Comparison of ENCODE assay signal across 8 cellular contexts in genomic region chr2:224909885-224910517, GRCh38.
A peak's percentile ranks its signal among the peaks of the same experiment; 100 is the strongest.
DNase-seq lines count a peak whose midpoint lies in the region; ATAC-seq and TF ChIP-seq lines count a peak whose summit lies in the region.

No MANE protein-coding gene starts in this region.

- H3K9ac ChIP-seq in neural cell (ENCODE audit: low read length) = no peak overlapping the region

- H3K4me1 ChIP-seq in esophagus muscularis mucosa = peaks cover 8 to 13% (median 11%) of the 10 kb centered on the region in 4 donors

- TF ChIP-seq RAD21 in neural cell (conservative IDR thresholded peaks at IDR 0.05) = no peak

- TF ChIP-seq EP300 in esophagus muscularis mucosa (IDR thresholded peaks at IDR 0.05) (no peak), neural cell (conservative IDR thresholded peaks at IDR 0.05; ENCODE audit: poor library complexity, severe bottlenecking) (no peak)

- no peak overlapping the region for H2AFZ ChIP-seq in neural cell (ENCODE audit: low read depth, low read length)

- H3K9me3 ChIP-seq in esophagus muscularis mucosa (no peaks in the 10 kb centered on the region), neural cell (ENCODE audit: low read length) (no peaks in the 10 kb centered on the region)

- intact Hi-C loops in esophagus muscularis mucosa (cut with DNase I) = no loop called here

- H3K4me2 ChIP-seq in neural cell (ENCODE audit: low read length) = peak overlapping the region; percentile 36

- peak; percentile 7 for DNase-seq in NCI-H1105 treated with DMSO at 0.1 percent for 48 hours (lab: John Stamatoyannopoulos, UW)
- DNase-seq in NCI-H1105 (lab: John Stamatoyannopoulos, UW) = no peak
- peak; percentile 89 for DNase-seq in SK-MEL-5 (ENCODE audit: low read depth, low spot score)
- no peak for DNase-seq in esophagus muscularis mucosa (ENCODE audit: extremely low spot score)
- DNase-seq in RKO (ENCODE audit: low spot score) = no peak
- no peak for DNase-seq in NK-92 (lab: John Stamatoyannopoulos, UW; ENCODE audit: unreplicated experiment)

- no peaks in the 10 kb centered on the region for H3F3A ChIP-seq in neural cell (ENCODE audit: insufficient read depth, low read length, poor library complexity, severe bottlenecking)

- H3K79me2 ChIP-seq in neural cell (replicated peaks; ENCODE audit: insufficient read depth, low read length) = no peaks in the 10 kb centered on the region

- 24% methylated on average over 5 of the region's 5 CpGs for WGBS in esophagus muscularis mucosa

- H3K27me3 ChIP-seq in esophagus muscularis mucosa (no peaks in the 10 kb centered on the region), neural cell (ENCODE audit: insufficient read depth, low read depth, low read length) (no peaks in the 10 kb centered on the region)

- in situ Hi-C loops in SK-MEL-5 (cut with HindIII; ENCODE audit: low pct_unique_long_range_greater_than_20kb, low sequenced_read_pairs) = no loop called here

- TF ChIP-seq CTCF in esophagus muscularis mucosa (IDR thresholded peaks at IDR 0.05) = no peak
- no peak for TF ChIP-seq CTCF in neural cell (IDR thresholded peaks at IDR 0.05; ENCODE audit: poor library complexity, severe bottlenecking)

- peak; percentile 68 for ATAC-seq in HG03378 (IDR thresholded peaks at IDR 0.05; ENCODE audit: unreplicated experiment)

- no peaks in the 10 kb centered on the region for H3K36me3 ChIP-seq in esophagus muscularis mucosa
- no peaks in the 10 kb centered on the region for H3K36me3 ChIP-seq in neural cell (ENCODE audit: insufficient read depth, low read length)

- no peak for TF ChIP-seq POLR2A in esophagus muscularis mucosa (IDR thresholded peaks at IDR 0.05; ENCODE audit: low read depth)

- no peaks in the 10 kb centered on the region for H4K20me1 ChIP-seq in neural cell (ENCODE audit: insufficient read depth)

- H3K9me2 ChIP-seq in neural cell (ENCODE audit: insufficient read depth, low read length) = no peaks in the 10 kb centered on the region

- H3K4me3 ChIP-seq in esophagus muscularis mucosa (peak overlapping the region in 1 of 4 donors; percentile 14), neural cell (ENCODE audit: low read length) (peak overlapping the region; percentile 1)

- peak overlapping the region; percentile 22 to 72 (median 31) for H3K27ac ChIP-seq in esophagus muscularis mucosa (replicated peaks in 1 of 4)
- H3K27ac ChIP-seq in neural cell (ENCODE audit: low read length) = no peak overlapping the region

TF ChIP-seq in neural cell, 6 proteins besides CTCF, POLR2A, EP300 and RAD21:
- TF ChIP-seq EZH2 (IDR thresholded peaks at IDR 0.05; ENCODE audit: borderline replicate concordance, insufficient read depth, low read length, poor library complexity, severe bottlenecking) (no peak), TAF1 (IDR thresholded peaks at IDR 0.05; ENCODE audit: low read depth) (no peak), SMC3 (conservative IDR thresholded peaks at IDR 0.05; ENCODE audit: poor library complexity) (no peak), POLR2AphosphoS5 (IDR thresholded peaks at IDR 0.05) (no peak), MXI1 (conservative IDR thresholded peaks at IDR 0.05; ENCODE audit: poor library complexity, severe bottlenecking) (no peak), REST (IDR thresholded peaks at IDR 0.05; ENCODE audit: borderline replicate concordance) (no peak)
TF ChIP-seq in neural cell: peak in this region for 0.

Comparison
In these comparisons a context has a peak if more than half of its experiments do, and no peak if none do; other contexts are left out.
1. DNase-seq: peak in NCI-H1105 treated with DMSO at 0.1 percent for 48 hours (single experiment) and SK-MEL-5 (single experiment); none in NCI-H1105 (single experiment), esophagus muscularis mucosa (single experiment), RKO (single experiment) and NK-92 (single experiment).